Comparison of ENCODE assay signal across 8 cellular contexts in the genomic region with DNA sequence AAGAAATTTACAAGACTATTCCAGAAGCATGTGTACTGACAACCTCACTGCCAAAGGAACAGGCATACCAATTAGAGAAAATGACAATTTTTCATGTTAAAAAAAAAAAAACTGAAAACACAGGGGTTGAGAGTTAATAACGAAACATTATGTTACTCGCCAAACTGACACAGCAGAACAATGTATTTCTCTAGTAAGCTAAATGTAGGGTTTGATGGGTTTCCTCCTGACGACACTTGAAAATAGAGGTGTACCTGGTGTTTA. TPM values are rescaled to one million over a fixed set of nuclear protein-coding genes. Genes with fewer than 3 reads are reported as not detected.
DNase-seq lines count a peak whose midpoint lies in the region; FAIRE-seq and TF ChIP-seq lines count a peak whose summit lies in the region.

No MANE protein-coding gene starts in this region.

- H3K9ac ChIP-seq in OCI-LY1 (ENCODE audit: low read length): peak overlapping the region; percentile 76
- H3K9ac ChIP-seq in H1 (replicated peaks in 1 of 4; ENCODE audit: extremely low read depth in 1 of 4, low read depth in 3 of 4, low read length in 3 of 4): peak overlapping the region; percentile 73 to 98 (median 90); a peak in 6 of 7 replicates
- peak overlapping the region; percentile 82 for H3K9ac ChIP-seq in neural progenitor cell

- intact Hi-C loops in CD14-positive monocyte (cut with micrococcal nuclease): loop anchor here (2.0 to 10.0 kb wide), 2 partner anchors 51 to 209 kb away; partner anchors contain the start of genes RCHY1 (in 2 of the 2), THAP6 (in 2 of the 2) and G3BP2 (in 1 of the 2)

- H3K27me3 Mint-ChIP-seq in CD14-positive monocyte (ENCODE audit: low read depth in 3 of 3): peaks cover 0 to 3% (median 0%) of the 10 kb centered on the region in 3 donors
- peaks cover 5% of the 10 kb centered on the region for H3K27me3 Mint-ChIP-seq in neural progenitor cell (ENCODE audit: insufficient read depth, low read depth)

- H3K9me3 Mint-ChIP-seq in CD14-positive monocyte (peaks cover 0 to 3% (median 0%) of the 10 kb centered on the region in 7 donors), neural progenitor cell (no peaks in the 10 kb centered on the region)

- no peak overlapping the region for H4K91ac ChIP-seq in H1 (replicated peaks; ENCODE audit: insufficient read length, low read length)

- H4K8ac ChIP-seq in H1 (ENCODE audit: extremely low read depth, insufficient read depth, low read length): no peak overlapping the region

- H3K79me2 ChIP-seq in OCI-LY1 (ENCODE audit: insufficient read depth, low read length) (peaks cover 24% of the 10 kb centered on the region; the same call in 1 of the 2 replicates), H1 (ENCODE audit: control insufficient read depth in 1 of 2, insufficient read depth in 2 of 2, low read length in 2 of 2) (peaks cover 28 to 86% of the 10 kb centered on the region in 2 experiments), neural progenitor cell (ENCODE audit: low read depth) (peaks cover 70% of the 10 kb centered on the region)

- FAIRE-seq in H1 (lab: Jason Lieb, UNC): no peak

- H3F3A ChIP-seq in OCI-LY1 (ENCODE audit: insufficient read depth, low read length) (no peaks in the 10 kb centered on the region), neural progenitor cell (ENCODE audit: low read depth) (peaks cover 21% of the 10 kb centered on the region)

- no peak overlapping the region for H3K14ac ChIP-seq in H1 (ENCODE audit: insufficient read length)

- H2BK12ac ChIP-seq in H1 (ENCODE audit: low read depth, low read length): no peak overlapping the region

- no peak overlapping the region for H3K56ac ChIP-seq in H1 (replicated peaks; ENCODE audit: insufficient read length, low read depth, low read length)

- no peak overlapping the region for H2BK20ac ChIP-seq in H1 (ENCODE audit: low read length)

- no peak overlapping the region for H3K18ac ChIP-seq in H1 (ENCODE audit: extremely low read depth, low read length)

- no peak overlapping the region for H2AK5ac ChIP-seq in H1 (ENCODE audit: low read depth, low read length)

- no peak overlapping the region for H2BK5ac ChIP-seq in H1 (ENCODE audit: low read depth, low read length)

- H3K4me3 ChIP-seq in OCI-LY1 (ENCODE audit: low read depth, low read length, poor library complexity, severe bottlenecking): peak overlapping the region; percentile 77
- peak overlapping the region; percentile 80 to 98 (median 90) for H3K4me3 ChIP-seq in H1 (ENCODE audit: extremely low read depth in 1 of 4, insufficient read depth in 2 of 4, low read depth in 3 of 4, low read length in 4 of 4)
- H3K4me3 ChIP-seq in neural progenitor cell: peak overlapping the region; percentile 87

- H3K4me1 Mint-ChIP-seq in CD14-positive monocyte: peaks cover 42% of the 10 kb centered on the region
- H3K4me1 Mint-ChIP-seq in neural progenitor cell: peaks cover 33% of the 10 kb centered on the region

- H4K5ac ChIP-seq in H1 (ENCODE audit: insufficient read length, low read depth, low read length): no peak overlapping the region

- H3K23ac ChIP-seq in H1 (ENCODE audit: insufficient read length): no peak overlapping the region

- H3K9me2 ChIP-seq in OCI-LY1 (ENCODE audit: low read depth, low read length): no peaks in the 10 kb centered on the region

- H3K27me3 ChIP-seq in OCI-LY1 (ENCODE audit: insufficient read depth, low read length) (no peaks in the 10 kb centered on the region), H1 (replicated peaks in 1 of 4; ENCODE audit: control insufficient read depth in 3 of 4, extremely low read depth in 1 of 4, insufficient read depth in 3 of 4, low read length in 3 of 4) (no peaks in the 10 kb centered on the region), neural progenitor cell (no peaks in the 10 kb centered on the region)

- H2BK15ac ChIP-seq in H1 (ENCODE audit: low read length): no peak overlapping the region

- POLR2A ChIA-PET in H1 (lab: Charles Lee; ENCODE audit: partially characterized antibody): interaction anchor here (0.6 to 10.3 kb wide), 24 partner anchors 10 to 119 kb away, joined by 3 to 117 read pairs (median 6); partner anchors contain the start of genes CDKL2 and G3BP2

- H2AFZ ChIP-seq in OCI-LY1 (ENCODE audit: low read length) (peak overlapping the region; percentile 30; the same call in 1 of the 2 replicates), H1 (ENCODE audit: low read length) (no peak overlapping the region), neural progenitor cell (replicated peaks) (peak overlapping the region; percentile 98)

- H3K4me2 ChIP-seq in OCI-LY1 (ENCODE audit: low read length) (peak overlapping the region; percentile 90), H1 (ENCODE audit: insufficient read depth in 1 of 2, low read depth in 2 of 2, low read length in 2 of 2) (peak overlapping the region; percentile 83 to 99), neural progenitor cell (peak overlapping the region; percentile 99)

- H3K4me1 ChIP-seq in OCI-LY1 (ENCODE audit: insufficient read depth, low read length, severe bottlenecking) (peaks cover 52% of the 10 kb centered on the region), H1 (replicated peaks in 1 of 4; ENCODE audit: control insufficient read depth in 3 of 4, insufficient read depth in 4 of 4, low read length in 3 of 4) (peaks cover 0 to 9% (median 2%) of the 10 kb centered on the region in 4 experiments; a peak in 6 of 7 replicates), neural progenitor cell (peaks cover 32% of the 10 kb centered on the region)

- H4K20me1 ChIP-seq in OCI-LY1 (ENCODE audit: insufficient read depth, low read length): no peaks in the 10 kb centered on the region
- H4K20me1 ChIP-seq in H1 (replicated peaks in 1 of 2; ENCODE audit: control insufficient read depth in 1 of 2, insufficient read depth in 2 of 2, low read length in 2 of 2): peaks cover 0 to 4% of the 10 kb centered on the region in 2 experiments
- H4K20me1 ChIP-seq in neural progenitor cell (ENCODE audit: low read depth): peaks cover 12% of the 10 kb centered on the region

- peak overlapping the region; percentile 70 for H3K27ac ChIP-seq in OCI-LY1 (ENCODE audit: low read depth, low read length, poor library complexity, severe bottlenecking)
- peak overlapping the region; percentile 98; the same call in 1 of the 2 replicates for H3K27ac ChIP-seq in H1 (ENCODE audit: low read depth, low read length)
- peak overlapping the region; percentile 96 for H3K27ac ChIP-seq in neural progenitor cell

- DNase-seq in CD14-positive monocyte (ENCODE audit: low spot score) (no peak), H1 (ENCODE audit: low read depth in 1 of 2, low spot score in 2 of 2) (no peak), neural progenitor cell (ENCODE audit: low spot score) (no peak), islet precursor cell (no peak), NCI-H2171 treated with DMSO at 0.1 percent for 48 hours (lab: John Stamatoyannopoulos, UW) (no peak), SK-N-DZ (ENCODE audit: low spot score) (no peak), kidney tubule cell (ENCODE audit: low spot score) (no peak)

- 0 out of 2 replicates have a peak, but pooled peaks cover 3% of the 10 kb centered on the region for H3K79me1 ChIP-seq in H1 (ENCODE audit: low read depth, low read length)

- TF ChIP-seq CTCF in CD14-positive monocyte (IDR thresholded peaks at IDR 0.05): no peak
- no peak for TF ChIP-seq CTCF in OCI-LY1 (IDR thresholded peaks at IDR 0.05; ENCODE audit: low read length)
- TF ChIP-seq CTCF in H1 (IDR thresholded peaks at IDR 0.05; ENCODE audit: control extremely low read depth in 1 of 3, insufficient read depth in 1 of 3, low read depth in 1 of 3, low read length in 3 of 3): no peak
- TF ChIP-seq CTCF in neural progenitor cell (IDR thresholded peaks at IDR 0.05): no peak

- peaks cover 8% of the 10 kb centered on the region for H3K23me2 ChIP-seq in H1 (ENCODE audit: low read depth, low read length)

- H3K27ac Mint-ChIP-seq in CD14-positive monocyte (peak overlapping the region; percentile 93 to 99 (median 98)), neural progenitor cell (peak overlapping the region; percentile 99)

- H3K36me3 ChIP-seq in OCI-LY1 (ENCODE audit: insufficient read depth, low read length): no peaks in the 10 kb centered on the region
- peaks cover 0 to 8% (median 2%) of the 10 kb centered on the region in 4 experiments; a peak in 3 of 8 replicates for H3K36me3 ChIP-seq in H1 (ENCODE audit: control insufficient read depth in 2 of 4, insufficient read depth in 4 of 4, low read length in 3 of 4)
- H3K36me3 ChIP-seq in neural progenitor cell: no peaks in the 10 kb centered on the region

- no peak overlapping the region for H3K4ac ChIP-seq in H1 (replicated peaks; ENCODE audit: insufficient read length, low read depth, low read length)

- 4% methylated on average over 3 of the region's 3 CpGs; no CpG with 5 or more reads in 1 of the 2 experiments for WGBS in H1 (ENCODE audit: extremely low coverage in 1 of 2, insufficient coverage in 1 of 2, insufficient read length in 1 of 2, insufficient replicate concordance in 2 of 2, low coverage in 1 of 2, low lambda C conversion rate in 2 of 2, missing lambda C conversion rate in 1 of 2), 2 experiments

- H3K4me3 Mint-ChIP-seq in CD14-positive monocyte: peak overlapping the region; percentile 98 to 99
- H3K4me3 Mint-ChIP-seq in neural progenitor cell: peak overlapping the region; percentile 99

- TF ChIP-seq EP300 in H1 (IDR thresholded peaks at IDR 0.05; ENCODE audit: borderline replicate concordance in 1 of 2, low read depth in 2 of 2, low read length in 2 of 2): no peak

- peaks cover 1 to 2% of the 10 kb centered on the region in 2 donors for H3K36me3 Mint-ChIP-seq in CD14-positive monocyte
- H3K36me3 Mint-ChIP-seq in neural progenitor cell: peaks cover 5% of the 10 kb centered on the region

- no peaks in the 10 kb centered on the region for H3K9me3 ChIP-seq in OCI-LY1 (ENCODE audit: low read length)
- H3K9me3 ChIP-seq in H1 (ENCODE audit: insufficient read depth in 2 of 2, low read depth in 1 of 2, low read length in 1 of 2): no peaks in the 10 kb centered on the region
- no peaks in the 10 kb centered on the region for H3K9me3 ChIP-seq in neural progenitor cell (ENCODE audit: low read depth)

- TF ChIP-seq POLR2A in H1 (IDR thresholded peaks at IDR 0.05; ENCODE audit: control extremely low read depth in 1 of 2, low read depth in 2 of 2, low read length in 2 of 2): no peak

- H2BK120ac ChIP-seq in H1 (replicated peaks; ENCODE audit: low read depth, low read length): no peak overlapping the region

- CTCF ChIA-PET in H1 (lab: Charles Lee; ENCODE audit: partially characterized antibody): interaction anchor here (0.8 to 5.8 kb wide), 16 partner anchors 9 to 180 kb away, joined by 3 to 78 read pairs (median 5); partner anchors contain the start of gene G3BP2

- TF ChIP-seq RAD21 in H1 (IDR thresholded peaks at IDR 0.05 in 1 of 2, conservative IDR thresholded peaks at IDR 0.05 in 1 of 2; ENCODE audit: low read depth in 2 of 2, low read length in 2 of 2): no peak

RNA-seq across cellular contexts. Expression of gene USO1, which starts 0.6 kb away (rescaled TPM):
- polyA plus RNA-seq in CD14-positive monocyte (10 to 100 TPM; 17.5 to 26.9 TPM), H1 (2011; rRNA removed) (39.8 and 57.3 TPM in 2 replicates)
- 190 and 198 TPM in 2 replicates for total RNA-seq in H1 (2021; fragmentation: NEBNext Ultra II Directional; extraction: Animal tissue kit (Norgen Biotek cat#: 25700))
- polyA plus RNA-seq in H1 (2011; cell fraction: cytosol; rRNA removed): 77.3 TPM
- 88.8 TPM for polyA plus RNA-seq in H1 (2011; cell fraction: nucleus; rRNA removed)
- 60.6 to 118 TPM (median 75.0 TPM) in 4 replicates for polyA plus RNA-seq in H1 (2012, experiment 1 of 2)
- 8.1 TPM for polyA plus RNA-seq in H1 (2012, experiment 2 of 2)
- polyA plus RNA-seq in H1 (2013, experiment 1 of 2): 172 TPM
- 173 TPM for polyA plus RNA-seq in H1 (2013, experiment 2 of 2)
- 100 and 129 TPM in 2 replicates for polyA minus RNA-seq in H1 (2011; rRNA and poly(A)+ RNA removed)
- 68.5 TPM for polyA minus RNA-seq in H1 (2011; cell fraction: cytosol; rRNA and poly(A)+ RNA removed)
- 180 TPM for polyA minus RNA-seq in H1 (2011; cell fraction: nucleus; rRNA and poly(A)+ RNA removed)
- total RNA-seq in neural progenitor cell (ENCODE audit: low replicate concordance): 80.4 and 114 TPM in 2 replicates
- 30.0 and 37.1 TPM in 2 replicates for polyA plus RNA-seq in SK-N-DZ (2014; cell fraction: cytosol; rRNA removed)
- 24.8 and 28.8 TPM in 2 replicates for polyA plus RNA-seq in SK-N-DZ (2014; cell fraction: nucleus; rRNA removed)

RNA-seq across cellular contexts. Expression of gene G3BP2, which starts 50.5 kb away (rescaled TPM):
- 10 to 100 TPM; 74.2 to 92.3 TPM for polyA plus RNA-seq in CD14-positive monocyte
- total RNA-seq in H1 (2021; fragmentation: NEBNext Ultra II Directional; extraction: Animal tissue kit (Norgen Biotek cat#: 25700)): 378 and 388 TPM in 2 replicates
- polyA plus RNA-seq in H1 (2011; rRNA removed): 78.2 and 83.7 TPM in 2 replicates
- 144 TPM for polyA plus RNA-seq in H1 (2011; cell fraction: cytosol; rRNA removed)
- 56.7 TPM for polyA plus RNA-seq in H1 (2011; cell fraction: nucleus; rRNA removed)
- 148 to 255 TPM (median 185 TPM) in 4 replicates for polyA plus RNA-seq in H1 (2012, experiment 1 of 2)
- polyA plus RNA-seq in H1 (2012, experiment 2 of 2): 20.2 TPM
- polyA plus RNA-seq in H1 (2013, experiment 1 of 2): 174 TPM
- 179 TPM for polyA plus RNA-seq in H1 (2013, experiment 2 of 2)
- 159 and 221 TPM in 2 replicates for polyA minus RNA-seq in H1 (2011; rRNA and poly(A)+ RNA removed)
- 113 TPM for polyA minus RNA-seq in H1 (2011; cell fraction: cytosol; rRNA and poly(A)+ RNA removed)
- 140 TPM for polyA minus RNA-seq in H1 (2011; cell fraction: nucleus; rRNA and poly(A)+ RNA removed)
- total RNA-seq in neural progenitor cell (ENCODE audit: low replicate concordance): 218 and 241 TPM in 2 replicates
- polyA plus RNA-seq in SK-N-DZ (2014; cell fraction: cytosol; rRNA removed): 127 and 144 TPM in 2 replicates
- 47.1 and 68.2 TPM in 2 replicates for polyA plus RNA-seq in SK-N-DZ (2014; cell fraction: nucleus; rRNA removed)
